In the genomic region with DNA sequence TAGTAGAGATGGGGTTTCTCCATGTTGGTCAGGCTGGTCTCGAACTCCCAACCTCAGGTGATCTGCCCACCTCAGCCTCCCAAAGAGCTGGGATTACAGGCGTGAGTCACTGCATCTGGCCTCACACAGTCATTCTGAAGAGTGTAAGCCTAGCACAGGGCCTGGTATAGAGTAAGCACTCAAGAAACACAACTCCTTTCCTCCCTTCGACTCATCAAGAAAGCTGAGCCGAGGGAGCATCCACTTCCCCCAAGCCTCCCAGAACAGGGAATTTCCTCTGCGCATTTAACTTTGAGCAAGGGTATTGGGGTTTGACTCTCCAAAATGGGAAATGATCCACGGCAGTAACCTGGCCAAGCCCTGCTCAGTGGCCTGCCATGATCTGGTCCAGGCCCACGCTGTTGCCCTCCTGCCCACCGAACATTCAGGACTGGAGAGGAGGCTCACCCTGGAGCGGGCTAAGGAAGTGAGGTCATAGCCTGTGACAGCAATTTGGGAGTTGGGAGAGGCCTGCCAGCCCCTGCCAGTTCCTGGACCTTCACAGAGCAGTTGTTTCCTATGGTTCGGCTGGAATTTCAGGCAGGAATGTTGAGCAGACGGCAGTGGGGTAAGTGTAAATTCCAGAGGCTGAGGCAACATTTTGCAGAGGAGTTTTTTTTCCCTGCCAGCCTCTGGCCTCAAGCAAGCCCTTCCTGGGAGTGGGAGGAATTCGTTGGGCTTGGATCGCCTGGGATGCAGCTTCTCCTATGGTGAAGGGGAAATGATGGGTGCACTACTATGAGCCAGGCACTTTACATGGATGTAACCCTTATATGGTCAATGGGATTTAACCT, we compare ENCODE assay signal across 1 cellular context.
TF ChIP-seq lines count a peak whose summit lies in the region.

No MANE protein-coding gene starts in this region.

TF ChIP-seq in HepG2, 621 proteins besides CTCF, POLR2A, EP300 and RAD21 (continued from another document and continues in another):
- TF ChIP-seq HNF4G (IDR thresholded peaks at IDR 0.05; ENCODE audit: borderline replicate concordance, low read depth, low read length), result no peak
- TF ChIP-seq HNF4G (CRISPR knock-in tag; IDR thresholded peaks at IDR 0.05; ENCODE audit: borderline replicate concordance, low read depth), result no peak
- no peak for TF ChIP-seq SCMH1 (CRISPR knock-in tag; IDR thresholded peaks at IDR 0.05; ENCODE audit: borderline replicate concordance)
- TF ChIP-seq SOX13 (IDR thresholded peaks at IDR 0.05), result no peak
- TF ChIP-seq SOX13 (CRISPR knock-in tag; conservative IDR thresholded peaks at IDR 0.05 in 1 of 2, IDR thresholded peaks at IDR 0.05 in 1 of 2), result no peak; a peak in 1 of 4 replicates
- no peak for TF ChIP-seq BRD4 (CRISPR knock-in tag; IDR thresholded peaks at IDR 0.05)
- no peak for TF ChIP-seq REST (IDR thresholded peaks at IDR 0.05; ENCODE audit: borderline replicate concordance in 1 of 2, low read depth in 1 of 2, low read length in 2 of 2)
- no peak for TF ChIP-seq AHR (CRISPR knock-in tag; IDR thresholded peaks at IDR 0.05)
- TF ChIP-seq KLF11 (CRISPR knock-in tag; IDR thresholded peaks at IDR 0.05), result no peak
- TF ChIP-seq CEBPZ (IDR thresholded peaks at IDR 0.05; ENCODE audit: low read length), result no peak
- TF ChIP-seq ELF3 (CRISPR knock-in tag; IDR thresholded peaks at IDR 0.05), result no peak
- TF ChIP-seq, protein P1, sequence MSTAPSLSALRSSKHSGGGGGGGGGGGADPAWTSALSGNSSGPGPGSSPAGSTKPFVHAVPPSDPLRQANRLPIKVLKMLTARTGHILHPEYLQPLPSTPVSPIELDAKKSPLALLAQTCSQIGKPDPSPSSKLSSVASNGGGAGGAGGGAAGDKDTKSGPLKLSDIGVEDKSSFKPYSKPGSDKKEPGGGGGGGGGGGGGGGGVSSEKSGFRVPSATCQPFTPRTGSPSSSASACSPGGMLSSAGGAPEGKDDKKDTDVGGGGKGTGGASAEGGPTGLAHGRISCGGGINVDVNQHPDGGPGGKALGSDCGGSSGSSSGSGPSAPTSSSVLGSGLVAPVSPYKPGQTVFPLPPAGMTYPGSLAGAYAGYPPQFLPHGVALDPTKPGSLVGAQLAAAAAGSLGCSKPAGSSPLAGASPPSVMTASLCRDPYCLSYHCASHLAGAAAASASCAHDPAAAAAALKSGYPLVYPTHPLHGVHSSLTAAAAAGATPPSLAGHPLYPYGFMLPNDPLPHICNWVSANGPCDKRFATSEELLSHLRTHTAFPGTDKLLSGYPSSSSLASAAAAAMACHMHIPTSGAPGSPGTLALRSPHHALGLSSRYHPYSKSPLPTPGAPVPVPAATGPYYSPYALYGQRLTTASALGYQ (CRISPR knock-in tag; IDR thresholded peaks at IDR 0.05), result no peak
- no peak for TF ChIP-seq ZNF550 (CRISPR knock-in tag; IDR thresholded peaks at IDR 0.05; ENCODE audit: borderline replicate concordance)
- no peak for TF ChIP-seq ZNF343 (CRISPR knock-in tag; IDR thresholded peaks at IDR 0.05)
- TF ChIP-seq KLF12 (CRISPR knock-in tag; IDR thresholded peaks at IDR 0.05; ENCODE audit: borderline replicate concordance), result no peak
- no peak for TF ChIP-seq HES4 (CRISPR knock-in tag; IDR thresholded peaks at IDR 0.05; ENCODE audit: borderline replicate concordance)
- TF ChIP-seq ZNF225 (CRISPR knock-in tag; IDR thresholded peaks at IDR 0.05), result no peak
- TF ChIP-seq SYNCRIP (IDR thresholded peaks at IDR 0.05; ENCODE audit: insufficient read depth, low read depth, low read length), result no peak
- TF ChIP-seq ZBTB25 (CRISPR knock-in tag; IDR thresholded peaks at IDR 0.05), result no peak
- no peak for TF ChIP-seq MEIS2 (CRISPR knock-in tag; IDR thresholded peaks at IDR 0.05)
- TF ChIP-seq, protein P2, sequence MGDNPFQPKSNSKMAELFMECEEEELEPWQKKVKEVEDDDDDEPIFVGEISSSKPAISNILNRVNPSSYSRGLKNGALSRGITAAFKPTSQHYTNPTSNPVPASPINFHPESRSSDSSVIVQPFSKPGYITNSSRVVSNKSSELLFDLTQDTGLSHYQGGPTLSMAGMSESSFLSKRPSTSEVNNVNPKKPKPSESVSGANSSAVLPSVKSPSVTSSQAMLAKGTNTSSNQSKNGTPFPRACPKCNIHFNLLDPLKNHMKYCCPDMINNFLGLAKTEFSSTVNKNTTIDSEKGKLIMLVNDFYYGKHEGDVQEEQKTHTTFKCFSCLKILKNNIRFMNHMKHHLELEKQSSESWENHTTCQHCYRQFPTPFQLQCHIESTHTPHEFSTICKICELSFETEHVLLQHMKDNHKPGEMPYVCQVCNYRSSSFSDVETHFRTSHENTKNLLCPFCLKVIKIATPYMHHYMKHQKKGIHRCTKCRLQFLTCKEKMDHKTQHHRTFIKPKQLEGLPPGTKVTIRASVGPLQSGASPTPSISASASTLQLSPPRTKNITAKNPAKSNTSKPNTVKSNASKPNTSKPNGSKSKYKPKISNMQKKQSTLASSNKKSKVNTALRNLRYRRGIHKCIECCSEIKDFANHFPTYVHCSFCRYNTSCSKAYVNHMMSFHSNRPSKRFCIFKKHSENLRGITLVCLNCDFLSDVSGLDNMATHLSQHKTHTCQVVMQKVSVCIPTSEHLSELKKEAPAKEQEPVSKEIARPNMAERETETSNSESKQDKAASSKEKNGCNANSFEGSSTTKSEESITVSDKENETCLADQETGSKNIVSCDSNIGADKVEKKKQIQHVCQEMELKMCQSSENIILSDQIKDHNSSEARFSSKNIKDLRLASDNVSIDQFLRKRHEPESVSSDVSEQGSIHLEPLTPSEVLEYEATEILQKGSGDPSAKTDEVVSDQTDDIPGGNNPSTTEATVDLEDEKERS (CRISPR knock-in tag; IDR thresholded peaks at IDR 0.05), result no peak
- 0 out of 2 replicates have a peak, but pooled peaks have one; percentile 28 for TF ChIP-seq GABPB1 (CRISPR knock-in tag; IDR thresholded peaks at IDR 0.05)
- no peak for TF ChIP-seq ZNF543 (CRISPR knock-in tag; IDR thresholded peaks at IDR 0.05)
- TF ChIP-seq CREB3 (CRISPR knock-in tag; IDR thresholded peaks at IDR 0.05), result no peak
- TF ChIP-seq, protein P3, sequence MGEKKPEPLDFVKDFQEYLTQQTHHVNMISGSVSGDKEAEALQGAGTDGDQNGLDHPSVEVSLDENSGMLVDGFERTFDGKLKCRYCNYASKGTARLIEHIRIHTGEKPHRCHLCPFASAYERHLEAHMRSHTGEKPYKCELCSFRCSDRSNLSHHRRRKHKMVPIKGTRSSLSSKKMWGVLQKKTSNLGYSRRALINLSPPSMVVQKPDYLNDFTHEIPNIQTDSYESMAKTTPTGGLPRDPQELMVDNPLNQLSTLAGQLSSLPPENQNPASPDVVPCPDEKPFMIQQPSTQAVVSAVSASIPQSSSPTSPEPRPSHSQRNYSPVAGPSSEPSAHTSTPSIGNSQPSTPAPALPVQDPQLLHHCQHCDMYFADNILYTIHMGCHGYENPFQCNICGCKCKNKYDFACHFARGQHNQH (CRISPR knock-in tag; IDR thresholded peaks at IDR 0.05), result no peak
- TF ChIP-seq MED13 (CRISPR knock-in tag; IDR thresholded peaks at IDR 0.05), result no peak
- TF ChIP-seq ZFP41 (CRISPR knock-in tag; IDR thresholded peaks at IDR 0.05; ENCODE audit: borderline replicate concordance), result no peak
- no peak for TF ChIP-seq CBX2 (IDR thresholded peaks at IDR 0.05; ENCODE audit: low read depth, low read length)
- TF ChIP-seq CBX2 (CRISPR knock-in tag; IDR thresholded peaks at IDR 0.05; ENCODE audit: low read depth), result no peak
- no peak for TF ChIP-seq PRDM10 (CRISPR knock-in tag; IDR thresholded peaks at IDR 0.05; ENCODE audit: low read depth)
- TF ChIP-seq ZNF276 (CRISPR knock-in tag; IDR thresholded peaks at IDR 0.05; ENCODE audit: low read depth), result no peak
